29 cellular contexts compared by ENCODE assay signal in genomic region chr5:37514946-37515345, GRCh38.
"Had no signal": no experiment of that assay in that cellular context is flagged by ENCODE, and none has a peak within 500 bp of the region (broad histone marks: within the 10 kb centered on the region; RNA-seq: fewer than 3 reads in every experiment).

No MANE protein-coding gene starts in this region.

- ATAC-seq: effector memory CD8-positive, alpha-beta T cell; esophagus mucosa; gastrocnemius medialis; heart left ventricle; left colon; left lobe of liver; lower lobe of right lung; mucosa of descending colon had no signal

- H3K27ac ChIP-seq: colonic mucosa, epithelial cell of prostate, esophagus squamous epithelium, gastrocnemius medialis, heart left ventricle, hepatocyte, left ventricle myocardium inferior, lower lobe of right lung had no signal

- H3K4me3 Mint-ChIP-seq: dendritic cell treated with granulocyte-macrophage colony-stimulating factor and Interleukin-4, amounts not matched to agents 40 ng/mL and 50 ng/mL, for 4 days; effector memory CD8-positive, alpha-beta T cell; endodermal cell; immature natural killer cell; mesothelial cell of epicardium; naive B cell had no signal

- H2AFZ ChIP-seq: hepatocyte had no signal

- H3K27me3 ChIP-seq: colonic mucosa, esophagus squamous epithelium, gastrocnemius medialis, heart left ventricle, hepatocyte had no signal

- DNase-seq: colonic mucosa; cortex of kidney; effector CD8-positive, alpha-beta T cell; effector memory CD8-positive, alpha-beta T cell; endodermal cell; erythroblast; esophagus squamous epithelium; foreskin fibroblast; foreskin melanocyte; gastrocnemius medialis; glutamatergic neuron; heart left ventricle; hypothalamus; immature natural killer cell; islet precursor cell; kidney; kidney glomerular epithelial cell; left colon; left ventricle myocardium inferior; lower lobe of right lung; mesenchymal stem cell; mucosa of descending colon; naive B cell had no signal

- H3K4me3 ChIP-seq: colonic mucosa, esophagus squamous epithelium, gastrocnemius medialis, heart left ventricle, hepatocyte, left ventricle myocardium inferior, lower lobe of right lung, mucosa of descending colon had no signal

- H3K27me3 Mint-ChIP-seq: dendritic cell treated with granulocyte-macrophage colony-stimulating factor and Interleukin-4, amounts not matched to agents 40 ng/mL and 50 ng/mL, for 4 days; effector memory CD8-positive, alpha-beta T cell; naive B cell had no signal

- H3K4me2 ChIP-seq: hepatocyte had no signal

- H3K27ac Mint-ChIP-seq: dendritic cell treated with granulocyte-macrophage colony-stimulating factor and Interleukin-4, amounts not matched to agents 40 ng/mL and 50 ng/mL, for 4 days; effector memory CD8-positive, alpha-beta T cell; endodermal cell; mesothelial cell of epicardium; naive B cell had no signal

- H3K4me1 Mint-ChIP-seq: endodermal cell, mesothelial cell of epicardium had no signal

- H3K9me3 Mint-ChIP-seq: effector memory CD8-positive, alpha-beta T cell had no signal

- H3K36me3 ChIP-seq: colonic mucosa had no signal

- H3K9me3 ChIP-seq: colonic mucosa, gastrocnemius medialis, lower lobe of right lung had no signal

- H3K79me2 ChIP-seq: hepatocyte had no signal

- H3K4me1 ChIP-seq: colonic mucosa, esophagus squamous epithelium, gastrocnemius medialis, heart left ventricle, left ventricle myocardium inferior, lower lobe of right lung had no signal
